Comparison of ENCODE assay signal across 1 cellular context in the genomic region with DNA sequence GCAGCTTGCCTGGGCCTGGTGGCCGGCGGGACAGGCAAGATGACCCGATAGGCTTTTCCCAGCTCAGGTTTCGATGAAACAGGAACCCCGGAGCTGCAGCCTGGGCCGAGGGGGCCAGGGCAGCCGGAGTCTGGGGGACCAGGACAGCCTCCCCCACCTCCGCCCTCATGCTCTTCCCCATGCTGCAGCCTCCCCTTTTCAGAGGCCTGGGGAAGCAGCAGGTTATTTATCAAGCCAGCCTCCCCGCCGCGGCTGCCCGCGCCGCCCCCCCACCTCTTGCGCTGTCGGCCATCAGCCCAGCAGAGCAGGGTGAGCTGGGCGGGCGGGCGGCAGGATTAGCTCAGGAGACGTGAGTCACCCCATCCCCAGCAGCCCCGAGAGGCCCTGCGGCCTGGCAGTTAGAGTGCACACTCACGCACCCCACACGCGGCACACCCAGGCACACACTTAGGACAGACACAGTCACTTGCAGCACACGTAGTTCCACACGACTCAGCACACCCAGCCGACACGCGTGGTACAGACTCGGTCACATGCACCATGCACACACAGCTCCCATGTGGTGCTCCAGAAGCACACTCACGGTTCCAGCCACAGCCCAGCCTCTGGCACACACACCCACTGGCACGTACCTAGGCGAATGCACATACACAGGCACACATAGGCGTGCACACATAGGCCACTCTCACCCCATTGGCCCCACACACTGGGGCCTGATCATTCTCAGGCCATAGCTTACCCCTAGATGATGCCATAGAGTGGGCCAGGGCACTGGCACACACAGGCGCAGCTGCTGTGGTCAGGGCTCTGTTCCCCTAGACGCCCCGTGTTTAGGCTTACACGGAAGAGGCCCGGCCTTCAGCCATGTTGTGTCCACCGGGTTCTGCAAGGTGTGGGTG.
A peak's percentile ranks its signal among the peaks of the same experiment; 100 is the strongest.
TF ChIP-seq lines count a peak whose summit lies in the region.

No MANE protein-coding gene starts in this region.

TF ChIP-seq in K562, 482 proteins besides CTCF, POLR2A, EP300 and RAD21 (continued from another document and continues in another):
- TF ChIP-seq, protein P1, sequence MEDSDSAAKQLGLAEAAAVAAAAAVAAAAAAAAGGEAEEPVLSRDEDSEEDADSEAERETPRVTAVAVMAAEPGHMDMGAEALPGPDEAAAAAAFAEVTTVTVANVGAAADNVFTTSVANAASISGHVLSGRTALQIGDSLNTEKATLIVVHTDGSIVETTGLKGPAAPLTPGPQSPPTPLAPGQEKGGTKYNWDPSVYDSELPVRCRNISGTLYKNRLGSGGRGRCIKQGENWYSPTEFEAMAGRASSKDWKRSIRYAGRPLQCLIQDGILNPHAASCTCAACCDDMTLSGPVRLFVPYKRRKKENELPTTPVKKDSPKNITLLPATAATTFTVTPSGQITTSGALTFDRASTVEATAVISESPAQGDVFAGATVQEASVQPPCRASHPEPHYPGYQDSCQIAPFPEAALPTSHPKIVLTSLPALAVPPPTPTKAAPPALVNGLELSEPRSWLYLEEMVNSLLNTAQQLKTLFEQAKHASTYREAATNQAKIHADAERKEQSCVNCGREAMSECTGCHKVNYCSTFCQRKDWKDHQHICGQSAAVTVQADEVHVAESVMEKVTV (CRISPR knock-in tag; IDR thresholded peaks at IDR 0.05): no peak
- no peak for TF ChIP-seq ZNF445 (CRISPR knock-in tag; IDR thresholded peaks at IDR 0.05; ENCODE audit: low read depth)
- TF ChIP-seq, protein P2, sequence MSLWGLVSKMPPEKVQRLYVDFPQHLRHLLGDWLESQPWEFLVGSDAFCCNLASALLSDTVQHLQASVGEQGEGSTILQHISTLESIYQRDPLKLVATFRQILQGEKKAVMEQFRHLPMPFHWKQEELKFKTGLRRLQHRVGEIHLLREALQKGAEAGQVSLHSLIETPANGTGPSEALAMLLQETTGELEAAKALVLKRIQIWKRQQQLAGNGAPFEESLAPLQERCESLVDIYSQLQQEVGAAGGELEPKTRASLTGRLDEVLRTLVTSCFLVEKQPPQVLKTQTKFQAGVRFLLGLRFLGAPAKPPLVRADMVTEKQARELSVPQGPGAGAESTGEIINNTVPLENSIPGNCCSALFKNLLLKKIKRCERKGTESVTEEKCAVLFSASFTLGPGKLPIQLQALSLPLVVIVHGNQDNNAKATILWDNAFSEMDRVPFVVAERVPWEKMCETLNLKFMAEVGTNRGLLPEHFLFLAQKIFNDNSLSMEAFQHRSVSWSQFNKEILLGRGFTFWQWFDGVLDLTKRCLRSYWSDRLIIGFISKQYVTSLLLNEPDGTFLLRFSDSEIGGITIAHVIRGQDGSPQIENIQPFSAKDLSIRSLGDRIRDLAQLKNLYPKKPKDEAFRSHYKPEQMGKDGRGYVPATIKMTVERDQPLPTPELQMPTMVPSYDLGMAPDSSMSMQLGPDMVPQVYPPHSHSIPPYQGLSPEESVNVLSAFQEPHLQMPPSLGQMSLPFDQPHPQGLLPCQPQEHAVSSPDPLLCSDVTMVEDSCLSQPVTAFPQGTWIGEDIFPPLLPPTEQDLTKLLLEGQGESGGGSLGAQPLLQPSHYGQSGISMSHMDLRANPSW (CRISPR knock-in tag; IDR thresholded peaks at IDR 0.05): peak; percentile 29; the same call in 1 of the 2 replicates
- TF ChIP-seq, protein P3, sequence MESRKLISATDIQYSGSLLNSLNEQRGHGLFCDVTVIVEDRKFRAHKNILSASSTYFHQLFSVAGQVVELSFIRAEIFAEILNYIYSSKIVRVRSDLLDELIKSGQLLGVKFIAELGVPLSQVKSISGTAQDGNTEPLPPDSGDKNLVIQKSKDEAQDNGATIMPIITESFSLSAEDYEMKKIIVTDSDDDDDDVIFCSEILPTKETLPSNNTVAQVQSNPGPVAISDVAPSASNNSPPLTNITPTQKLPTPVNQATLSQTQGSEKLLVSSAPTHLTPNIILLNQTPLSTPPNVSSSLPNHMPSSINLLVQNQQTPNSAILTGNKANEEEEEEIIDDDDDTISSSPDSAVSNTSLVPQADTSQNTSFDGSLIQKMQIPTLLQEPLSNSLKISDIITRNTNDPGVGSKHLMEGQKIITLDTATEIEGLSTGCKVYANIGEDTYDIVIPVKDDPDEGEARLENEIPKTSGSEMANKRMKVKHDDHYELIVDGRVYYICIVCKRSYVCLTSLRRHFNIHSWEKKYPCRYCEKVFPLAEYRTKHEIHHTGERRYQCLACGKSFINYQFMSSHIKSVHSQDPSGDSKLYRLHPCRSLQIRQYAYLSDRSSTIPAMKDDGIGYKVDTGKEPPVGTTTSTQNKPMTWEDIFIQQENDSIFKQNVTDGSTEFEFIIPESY (CRISPR knock-in tag; IDR thresholded peaks at IDR 0.05): peak; percentile 69; the same call in 1 of the 2 replicates
- no peak for TF ChIP-seq ZFPM2 (CRISPR knock-in tag; IDR thresholded peaks at IDR 0.05)
- TF ChIP-seq HNRNPUL1 (IDR thresholded peaks at IDR 0.05; ENCODE audit: low read length): no peak
- TF ChIP-seq ETV6 (IDR thresholded peaks at IDR 0.05; ENCODE audit: borderline replicate concordance in 1 of 2, low read depth in 2 of 2, low read length in 1 of 2): no peak
- peak; percentile 17; the same call in 1 of the 2 replicates for TF ChIP-seq ETV6 (CRISPR knock-in tag; IDR thresholded peaks at IDR 0.05; ENCODE audit: borderline replicate concordance)
- TF ChIP-seq NFE2 (IDR thresholded peaks at IDR 0.05; ENCODE audit: low read depth): peak; percentile 80
- no peak for TF ChIP-seq ZNF165 (CRISPR knock-in tag; IDR thresholded peaks at IDR 0.05; ENCODE audit: borderline replicate concordance)
- no peak for TF ChIP-seq PHB2 (IDR thresholded peaks at IDR 0.05; ENCODE audit: low read depth)
- TF ChIP-seq, protein P4, sequence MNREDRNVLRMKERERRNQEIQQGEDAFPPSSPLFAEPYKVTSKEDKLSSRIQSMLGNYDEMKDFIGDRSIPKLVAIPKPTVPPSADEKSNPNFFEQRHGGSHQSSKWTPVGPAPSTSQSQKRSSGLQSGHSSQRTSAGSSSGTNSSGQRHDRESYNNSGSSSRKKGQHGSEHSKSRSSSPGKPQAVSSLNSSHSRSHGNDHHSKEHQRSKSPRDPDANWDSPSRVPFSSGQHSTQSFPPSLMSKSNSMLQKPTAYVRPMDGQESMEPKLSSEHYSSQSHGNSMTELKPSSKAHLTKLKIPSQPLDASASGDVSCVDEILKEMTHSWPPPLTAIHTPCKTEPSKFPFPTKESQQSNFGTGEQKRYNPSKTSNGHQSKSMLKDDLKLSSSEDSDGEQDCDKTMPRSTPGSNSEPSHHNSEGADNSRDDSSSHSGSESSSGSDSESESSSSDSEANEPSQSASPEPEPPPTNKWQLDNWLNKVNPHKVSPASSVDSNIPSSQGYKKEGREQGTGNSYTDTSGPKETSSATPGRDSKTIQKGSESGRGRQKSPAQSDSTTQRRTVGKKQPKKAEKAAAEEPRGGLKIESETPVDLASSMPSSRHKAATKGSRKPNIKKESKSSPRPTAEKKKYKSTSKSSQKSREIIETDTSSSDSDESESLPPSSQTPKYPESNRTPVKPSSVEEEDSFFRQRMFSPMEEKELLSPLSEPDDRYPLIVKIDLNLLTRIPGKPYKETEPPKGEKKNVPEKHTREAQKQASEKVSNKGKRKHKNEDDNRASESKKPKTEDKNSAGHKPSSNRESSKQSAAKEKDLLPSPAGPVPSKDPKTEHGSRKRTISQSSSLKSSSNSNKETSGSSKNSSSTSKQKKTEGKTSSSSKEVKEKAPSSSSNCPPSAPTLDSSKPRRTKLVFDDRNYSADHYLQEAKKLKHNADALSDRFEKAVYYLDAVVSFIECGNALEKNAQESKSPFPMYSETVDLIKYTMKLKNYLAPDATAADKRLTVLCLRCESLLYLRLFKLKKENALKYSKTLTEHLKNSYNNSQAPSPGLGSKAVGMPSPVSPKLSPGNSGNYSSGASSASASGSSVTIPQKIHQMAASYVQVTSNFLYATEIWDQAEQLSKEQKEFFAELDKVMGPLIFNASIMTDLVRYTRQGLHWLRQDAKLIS (CRISPR knock-in tag; IDR thresholded peaks at IDR 0.05): peak; percentile 40; the same call in 1 of the 2 replicates
- TF ChIP-seq ATF7 (IDR thresholded peaks at IDR 0.05): peak; percentile 83
- TF ChIP-seq MTA3 (IDR thresholded peaks at IDR 0.05; ENCODE audit: borderline replicate concordance): peak; percentile 86
- no peak for TF ChIP-seq RBM17 (IDR thresholded peaks at IDR 0.05; ENCODE audit: borderline replicate concordance, low read depth, low read length)
- TF ChIP-seq, protein P5, sequence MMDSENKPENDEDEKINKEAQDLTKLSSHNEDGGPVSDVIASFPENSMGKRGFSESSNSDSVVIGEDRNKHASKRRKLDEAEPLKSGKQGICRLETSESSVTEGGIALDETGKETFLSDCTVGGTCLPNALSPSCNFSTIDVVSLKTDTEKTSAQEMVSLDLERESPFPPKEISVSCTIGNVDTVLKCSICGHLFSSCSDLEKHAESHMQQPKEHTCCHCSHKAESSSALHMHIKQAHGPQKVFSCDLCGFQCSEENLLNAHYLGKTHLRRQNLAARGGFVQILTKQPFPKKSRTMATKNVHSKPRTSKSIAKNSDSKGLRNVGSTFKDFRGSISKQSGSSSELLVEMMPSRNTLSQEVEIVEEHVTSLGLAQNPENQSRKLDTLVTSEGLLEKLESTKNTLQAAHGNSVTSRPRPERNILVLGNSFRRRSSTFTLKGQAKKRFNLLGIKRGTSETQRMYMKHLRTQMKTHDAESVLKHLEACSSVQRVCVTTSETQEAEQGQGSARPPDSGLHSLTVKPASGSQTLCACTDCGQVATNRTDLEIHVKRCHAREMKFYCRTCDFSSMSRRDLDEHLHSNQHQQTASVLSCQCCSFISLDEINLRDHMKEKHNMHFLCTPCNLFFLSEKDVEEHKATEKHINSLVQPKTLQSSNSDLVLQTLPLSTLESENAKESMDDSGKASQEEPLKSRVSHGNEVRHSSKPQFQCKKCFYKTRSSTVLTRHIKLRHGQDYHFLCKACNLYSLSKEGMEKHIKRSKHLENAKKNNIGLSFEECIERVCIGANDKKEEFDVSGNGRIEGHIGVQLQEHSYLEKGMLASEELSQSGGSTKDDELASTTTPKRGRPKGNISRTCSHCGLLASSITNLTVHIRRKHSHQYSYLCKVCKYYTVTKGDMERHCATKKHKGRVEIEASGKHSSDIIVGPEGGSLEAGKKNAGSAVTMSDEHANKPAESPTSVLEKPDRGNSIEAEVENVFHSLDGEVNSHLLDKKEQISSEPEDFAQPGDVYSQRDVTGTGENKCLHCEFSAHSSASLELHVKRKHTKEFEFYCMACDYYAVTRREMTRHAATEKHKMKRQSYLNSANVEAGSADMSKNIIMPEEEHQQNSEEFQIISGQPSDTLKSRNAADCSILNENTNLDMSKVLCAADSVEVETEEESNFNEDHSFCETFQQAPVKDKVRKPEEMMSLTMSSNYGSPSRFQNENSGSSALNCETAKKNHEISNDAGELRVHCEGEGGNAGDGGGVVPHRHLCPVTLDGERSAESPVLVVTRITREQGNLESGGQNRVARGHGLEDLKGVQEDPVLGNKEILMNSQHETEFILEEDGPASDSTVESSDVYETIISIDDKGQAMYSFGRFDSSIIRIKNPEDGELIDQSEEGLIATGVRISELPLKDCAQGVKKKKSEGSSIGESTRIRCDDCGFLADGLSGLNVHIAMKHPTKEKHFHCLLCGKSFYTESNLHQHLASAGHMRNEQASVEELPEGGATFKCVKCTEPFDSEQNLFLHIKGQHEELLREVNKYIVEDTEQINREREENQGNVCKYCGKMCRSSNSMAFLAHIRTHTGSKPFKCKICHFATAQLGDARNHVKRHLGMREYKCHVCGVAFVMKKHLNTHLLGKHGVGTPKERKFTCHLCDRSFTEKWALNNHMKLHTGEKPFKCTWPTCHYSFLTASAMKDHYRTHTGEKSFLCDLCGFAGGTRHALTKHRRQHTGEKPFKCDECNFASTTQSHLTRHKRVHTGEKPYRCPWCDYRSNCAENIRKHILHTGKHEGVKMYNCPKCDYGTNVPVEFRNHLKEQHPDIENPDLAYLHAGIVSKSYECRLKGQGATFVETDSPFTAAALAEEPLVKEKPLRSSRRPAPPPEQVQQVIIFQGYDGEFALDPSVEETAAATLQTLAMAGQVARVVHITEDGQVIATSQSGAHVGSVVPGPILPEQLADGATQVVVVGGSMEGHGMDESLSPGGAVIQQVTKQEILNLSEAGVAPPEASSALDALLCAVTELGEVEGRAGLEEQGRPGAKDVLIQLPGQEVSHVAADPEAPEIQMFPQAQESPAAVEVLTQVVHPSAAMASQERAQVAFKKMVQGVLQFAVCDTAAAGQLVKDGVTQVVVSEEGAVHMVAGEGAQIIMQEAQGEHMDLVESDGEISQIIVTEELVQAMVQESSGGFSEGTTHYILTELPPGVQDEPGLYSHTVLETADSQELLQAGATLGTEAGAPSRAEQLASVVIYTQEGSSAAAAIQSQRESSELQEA (IDR thresholded peaks at IDR 0.05; ENCODE audit: low read depth): no peak
- TF ChIP-seq PYGO2 (tag; IDR thresholded peaks at IDR 0.05): no peak
- no peak for TF ChIP-seq IFI16 (CRISPR knock-in tag; IDR thresholded peaks at IDR 0.05)
- TF ChIP-seq BHLHE40 (IDR thresholded peaks at IDR 0.05; ENCODE audit: low read length): peak; percentile 94
- no peak for TF ChIP-seq ZNF354B (CRISPR knock-in tag; IDR thresholded peaks at IDR 0.05)
- no peak for TF ChIP-seq ELF1 (tag; IDR thresholded peaks at IDR 0.05)
- TF ChIP-seq ZNF764 (CRISPR knock-in tag; IDR thresholded peaks at IDR 0.05; ENCODE audit: low read depth): peak; percentile 2; the same call in 1 of the 2 replicates
- TF ChIP-seq, protein P6, sequence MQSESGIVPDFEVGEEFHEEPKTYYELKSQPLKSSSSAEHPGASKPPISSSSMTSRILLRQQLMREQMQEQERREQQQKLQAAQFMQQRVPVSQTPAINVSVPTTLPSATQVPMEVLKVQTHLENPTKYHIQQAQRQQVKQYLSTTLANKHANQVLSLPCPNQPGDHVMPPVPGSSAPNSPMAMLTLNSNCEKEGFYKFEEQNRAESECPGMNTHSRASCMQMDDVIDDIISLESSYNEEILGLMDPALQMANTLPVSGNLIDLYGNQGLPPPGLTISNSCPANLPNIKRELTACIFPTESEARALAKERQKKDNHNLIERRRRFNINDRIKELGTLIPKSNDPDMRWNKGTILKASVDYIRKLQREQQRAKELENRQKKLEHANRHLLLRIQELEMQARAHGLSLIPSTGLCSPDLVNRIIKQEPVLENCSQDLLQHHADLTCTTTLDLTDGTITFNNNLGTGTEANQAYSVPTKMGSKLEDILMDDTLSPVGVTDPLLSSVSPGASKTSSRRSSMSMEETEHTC (IDR thresholded peaks at IDR 0.05): 0 out of 2 replicates have a peak, but pooled peaks have one; percentile 24
- peak; percentile 96 for TF ChIP-seq FOSL1 (tag; conservative IDR thresholded peaks at IDR 0.05)
- TF ChIP-seq BMI1 (IDR thresholded peaks at IDR 0.05; ENCODE audit: low read length): no peak
- TF ChIP-seq SMARCA5 (IDR thresholded peaks at IDR 0.05): peak; percentile 91
- no peak for TF ChIP-seq POU5F1 (IDR thresholded peaks at IDR 0.05; ENCODE audit: borderline replicate concordance, low read depth, low read length, partially characterized antibody)
- TF ChIP-seq SMARCA4 (IDR thresholded peaks at IDR 0.05): peak; percentile 83
- TF ChIP-seq NFIC (IDR thresholded peaks at IDR 0.05): peak; percentile 44
- TF ChIP-seq ZNF41 (CRISPR knock-in tag; conservative IDR thresholded peaks at IDR 0.05): no peak
- TF ChIP-seq SMARCC2 (IDR thresholded peaks at IDR 0.05; ENCODE audit: low read depth): peak; percentile 72
- no peak for TF ChIP-seq SIN3B (IDR thresholded peaks at IDR 0.05; ENCODE audit: low read depth)
- TF ChIP-seq ZNF239 (CRISPR knock-in tag; IDR thresholded peaks at IDR 0.05): no peak
- TF ChIP-seq, protein P7, sequence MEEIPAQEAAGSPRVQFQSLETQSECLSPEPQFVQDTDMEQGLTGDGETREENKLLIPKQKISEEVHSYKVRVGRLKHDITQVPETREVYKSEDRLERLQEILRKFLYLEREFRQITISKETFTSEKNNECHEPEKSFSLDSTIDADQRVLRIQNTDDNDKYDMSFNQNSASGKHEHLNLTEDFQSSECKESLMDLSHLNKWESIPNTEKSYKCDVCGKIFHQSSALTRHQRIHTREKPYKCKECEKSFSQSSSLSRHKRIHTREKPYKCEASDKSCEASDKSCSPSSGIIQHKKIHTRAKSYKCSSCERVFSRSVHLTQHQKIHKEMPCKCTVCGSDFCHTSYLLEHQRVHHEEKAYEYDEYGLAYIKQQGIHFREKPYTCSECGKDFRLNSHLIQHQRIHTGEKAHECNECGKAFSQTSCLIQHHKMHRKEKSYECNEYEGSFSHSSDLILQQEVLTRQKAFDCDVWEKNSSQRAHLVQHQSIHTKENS (CRISPR knock-in tag; IDR thresholded peaks at IDR 0.05): no peak
- TF ChIP-seq ZKSCAN8 (CRISPR knock-in tag; IDR thresholded peaks at IDR 0.05): no peak; the same call in 1 of the 2 replicates
